Comparison of ENCODE assay signal across 8 cellular contexts in genomic region chr5:108748354-108749129, GRCh38. TPM values are rescaled to one million over a fixed set of nuclear protein-coding genes. Genes with fewer than 3 reads are reported as not detected.
A peak's percentile ranks its signal among the peaks of the same experiment; 100 is the strongest.
DNase-seq lines count a peak whose midpoint lies in the region; ATAC-seq lines count a peak whose summit lies in the region.

No MANE protein-coding gene starts in this region.

- POLR2A ChIA-PET in activated CD4-positive, alpha-beta T cell treated with anti-CD3 and anti-CD28 coated beads for 36 hours (lab: Charles Lee) = no interaction called here

- peak; percentile 96 for ATAC-seq in GM19035 (IDR thresholded peaks at IDR 0.05; ENCODE audit: unreplicated experiment)
- peak; percentile 96 for ATAC-seq in HG03354 (IDR thresholded peaks at IDR 0.05; ENCODE audit: poor library complexity, severe bottlenecking, unreplicated experiment)
- ATAC-seq in activated CD4-positive, alpha-beta T cell treated with anti-CD3 and anti-CD28 coated beads for 36 hours = peak; percentile 98

- peak overlapping the region; percentile 75 for H3K4me3 Mint-ChIP-seq in activated CD4-positive, alpha-beta T cell treated with anti-CD3 and anti-CD28 coated beads for 36 hours

- H3K27ac ChIP-seq in cingulate gyrus (ENCODE audit: low read depth, low read length) = peak overlapping the region; percentile 91

- intact Hi-C loops in activated CD4-positive, alpha-beta T cell treated with anti-CD3 and anti-CD28 coated beads for 36 hours (cut with DNase I, micrococcal nuclease) = loop anchor here (1.0 to 10.0 kb wide), 9 partner anchors 20 to 1989 kb away; partner anchors contain the start of genes FBXL17 (in 2 of the 2), MAN2A1 (in 2 of the 2) and SLC25A46 (in 1 of the 2)

- CTCF ChIA-PET in activated CD4-positive, alpha-beta T cell treated with anti-CD3 and anti-CD28 coated beads for 36 hours (lab: Charles Lee) = no interaction called here

- peak overlapping the region; percentile 89 for H3K27ac Mint-ChIP-seq in activated CD4-positive, alpha-beta T cell treated with anti-CD3 and anti-CD28 coated beads for 36 hours

- H3K36me3 Mint-ChIP-seq in activated CD4-positive, alpha-beta T cell treated with anti-CD3 and anti-CD28 coated beads for 36 hours (ENCODE audit: low read depth) = no peaks in the 10 kb centered on the region

- DNase-seq in Ammon's horn (ENCODE audit: low spot score) (peak; percentile 99), NCI-H446 (lab: John Stamatoyannopoulos, UW) (peak; percentile 88 to 99), kidney glomerular epithelial cell (lab: John Stamatoyannopoulos, UW) (peak; percentile 100)
- peak; percentile 98 for DNase-seq in activated CD4-positive, alpha-beta T cell treated with anti-CD3 and anti-CD28 coated beads for 36 hours
- DNase-seq in stimulated activated CD4-positive, alpha-beta T cell treated with anti-CD3 and anti-CD28 coated beads, Interleukin-1b, Interleukin-23, amount 100 ng/mL, for 1 hour (ENCODE audit: low read depth in 2 of 2) = peak; percentile 89 to 94

- H3K4me1 Mint-ChIP-seq in activated CD4-positive, alpha-beta T cell treated with anti-CD3 and anti-CD28 coated beads for 36 hours = peaks cover 18% of the 10 kb centered on the region

- no peaks in the 10 kb centered on the region for H3K27me3 Mint-ChIP-seq in activated CD4-positive, alpha-beta T cell treated with anti-CD3 and anti-CD28 coated beads for 36 hours

- no peaks in the 10 kb centered on the region for H3K9me3 Mint-ChIP-seq in activated CD4-positive, alpha-beta T cell treated with anti-CD3 and anti-CD28 coated beads for 36 hours (ENCODE audit: low read depth)

RNA-seq across cellular contexts. Expression of gene FER, which starts 0.8 kb away (rescaled TPM):
- 1 to 10 TPM; 9.3 to 9.9 TPM for total RNA-seq in activated CD4-positive, alpha-beta T cell treated with anti-CD3 and anti-CD28 coated beads for 36 hours

Comparison
In these comparisons a context has a peak if more than half of its experiments do, and no peak if none do; other contexts are left out.
1. Peak in every context shown above with its lines: DNase-seq, ATAC-seq and H3K27ac ChIP-seq.